In genomic region chr9:114827658-114828360, GRCh38 we compare ENCODE assay signal across 19 cellular contexts. TPM values are rescaled to one million over a fixed set of nuclear protein-coding genes. Genes with fewer than 3 reads are reported as not detected.
"Had no signal": no experiment of that assay in that cellular context is flagged by ENCODE, and none has a peak within 500 bp of the region (broad histone marks: within the 10 kb centered on the region; RNA-seq: fewer than 3 reads in every experiment).

No MANE protein-coding gene starts in this region.

- H3K4me3 ChIP-seq: ascending aorta, breast epithelium, sigmoid colon, SK-N-MC, spleen, thyroid gland had no signal

- H3K36me3 ChIP-seq: ascending aorta, breast epithelium, neutrophil, sigmoid colon, spleen, thyroid gland had no signal

- H3K27ac ChIP-seq: ascending aorta, breast epithelium, epithelial cell of prostate, neutrophil, parathyroid adenoma, sigmoid colon, SK-N-MC, spleen, thyroid gland had no signal

- H3K36me3 Mint-ChIP-seq: natural killer cell had no signal

- H3K4me1 ChIP-seq: ascending aorta, breast epithelium, parathyroid adenoma, sigmoid colon, spleen, thyroid gland had no signal

- H3K9me3 ChIP-seq: ascending aorta, breast epithelium, neutrophil, sigmoid colon, spleen, thyroid gland had no signal

- H3K4me3 Mint-ChIP-seq: dendritic cell treated with granulocyte-macrophage colony-stimulating factor and Interleukin-4, amounts not matched to agents 40 ng/mL and 50 ng/mL, for 4 days; effector memory CD8-positive, alpha-beta T cell; immature natural killer cell; natural killer cell had no signal

- H3K27me3 ChIP-seq: ascending aorta, breast epithelium, sigmoid colon, spleen, thyroid gland had no signal

- H3K27ac Mint-ChIP-seq: dendritic cell treated with granulocyte-macrophage colony-stimulating factor and Interleukin-4, amounts not matched to agents 40 ng/mL and 50 ng/mL, for 4 days; immature natural killer cell; natural killer cell had no signal

- H3K27me3 Mint-ChIP-seq: effector memory CD8-positive, alpha-beta T cell had no signal

- DNase-seq: activated CD4-positive, alpha-beta T cell treated with anti-CD3 and anti-CD28 coated beads, Interleukin-2, amount 50 U/mL, for 1 hour; cerebellar nuclear complex; effector memory CD8-positive, alpha-beta T cell; head of caudate nucleus; immature natural killer cell; mesendoderm; natural killer cell; Right ventricle myocardium superior; sigmoid colon; spleen; T1000; thyroid gland had no signal

- H3K4me1 Mint-ChIP-seq: immature natural killer cell, natural killer cell had no signal

- ATAC-seq: effector memory CD8-positive, alpha-beta T cell; natural killer cell had no signal

- H3K9me3 Mint-ChIP-seq: immature natural killer cell, natural killer cell had no signal

RNA-seq across cellular contexts. Expression of gene TNFSF15, which starts 22.0 kb away (rescaled TPM):
- total RNA-seq: natural killer cell, Right ventricle myocardium superior had no signal
